8 cellular contexts compared by ENCODE assay signal in genomic region chr2:209423562-209424541, GRCh38. TPM values are rescaled to one million over a fixed set of nuclear protein-coding genes. Genes with fewer than 3 reads are reported as not detected.
DNase-seq lines count a peak whose midpoint lies in the region; ATAC-seq and TF ChIP-seq lines count a peak whose summit lies in the region.

Gene MAP2, plus strand, starts transcription at chr2:209424047. Its CDS starts 229,124 bp downstream, at chr2:209653171.

- H3K4me1 Mint-ChIP-seq in activated naive CD8-positive, alpha-beta T cell treated with anti-CD3 and anti-CD28 coated beads, Interleukin-2, amount 50 U/mL, for 24 hours = peaks cover 8% of the 10 kb centered on the region
- peaks cover 16% of the 10 kb centered on the region for H3K4me1 Mint-ChIP-seq in type B pancreatic cell (ENCODE audit: unreplicated experiment)

- H3K79me2 ChIP-seq in parathyroid adenoma = no peaks in the 10 kb centered on the region

- peak within 1 kb of the TSS; percentile 66 for H3K27ac ChIP-seq in parathyroid adenoma

- peak within 1 kb of the TSS; percentile 79 for H3K4me3 ChIP-seq in parathyroid adenoma (ENCODE audit: low read depth, low read length)

- ATAC-seq in HG02588 (IDR thresholded peaks at IDR 0.05; ENCODE audit: unreplicated experiment) (peak; percentile 99), Right ventricle myocardium superior (ENCODE audit: poor library complexity) (peak; percentile 100)
- peak; percentile 96 for ATAC-seq in activated naive CD8-positive, alpha-beta T cell treated with anti-CD3 and anti-CD28 coated beads, Interleukin-2, amount 50 U/mL, for 24 hours

- no peaks in the 10 kb centered on the region for H3K9me3 Mint-ChIP-seq in activated naive CD8-positive, alpha-beta T cell treated with anti-CD3 and anti-CD28 coated beads, Interleukin-2, amount 50 U/mL, for 24 hours
- H3K9me3 Mint-ChIP-seq in type B pancreatic cell = no peaks in the 10 kb centered on the region

- peak within 1 kb of the TSS; percentile 58 for H3K4me3 Mint-ChIP-seq in activated naive CD8-positive, alpha-beta T cell treated with anti-CD3 and anti-CD28 coated beads, Interleukin-2, amount 50 U/mL, for 24 hours
- peak within 1 kb of the TSS; percentile 87 for H3K4me3 Mint-ChIP-seq in type B pancreatic cell

- H3K4me2 ChIP-seq in parathyroid adenoma (ENCODE audit: low read length) = peak within 1 kb of the TSS; percentile 84

- intact Hi-C loops in Right ventricle myocardium superior (cut with DNase I) = loop anchor here (5.0 to 10.0 kb wide), 2 partner anchors 87 to 141 kb away; no protein-coding TSS in a partner anchor

- CTCF ChIA-PET in GM10248 (lab: Yijun Ruan, JAX) = interaction anchor here (0.5 to 4.1 kb wide), 15 partner anchors 10 to 537 kb away, joined by 3 to 28 read pairs (median 3); no protein-coding TSS in a partner anchor

- H3K27me3 ChIP-seq in parathyroid adenoma (ENCODE audit: control insufficient read depth, insufficient read depth, low read length) = no peaks in the 10 kb centered on the region

- TF ChIP-seq CTCF in GM10248 (IDR thresholded peaks at IDR 0.05; ENCODE audit: control extremely low read depth, extremely low read depth, low read depth, missing control alignments) = peak; percentile 88
- TF ChIP-seq CTCF in parathyroid adenoma (IDR thresholded peaks at IDR 0.05) = peak; percentile 85
- peak; percentile 97 for TF ChIP-seq CTCF in type B pancreatic cell (conservative IDR thresholded peaks at IDR 0.05)

- peak within 1 kb of the TSS; percentile 99 for H2AFZ ChIP-seq in parathyroid adenoma

- peaks cover 8% of the 10 kb centered on the region for H3K4me1 ChIP-seq in parathyroid adenoma

- no peaks in the 10 kb centered on the region for H3K36me3 ChIP-seq in parathyroid adenoma (ENCODE audit: control insufficient read depth, insufficient read depth, low read length)

- peaks cover 43% of the 10 kb centered on the region for H3K27me3 Mint-ChIP-seq in activated naive CD8-positive, alpha-beta T cell treated with anti-CD3 and anti-CD28 coated beads, Interleukin-2, amount 50 U/mL, for 24 hours
- peaks cover 17% of the 10 kb centered on the region for H3K27me3 Mint-ChIP-seq in type B pancreatic cell

- H3K9me3 ChIP-seq in parathyroid adenoma (ENCODE audit: control insufficient read depth, low read length) = no peaks in the 10 kb centered on the region

- POLR2A ChIA-PET in GM10248 (lab: Yijun Ruan, JAX) = no interaction called here

- H3K9ac ChIP-seq in parathyroid adenoma = no peak within 1 kb of the TSS

- H3K36me3 Mint-ChIP-seq in activated naive CD8-positive, alpha-beta T cell treated with anti-CD3 and anti-CD28 coated beads, Interleukin-2, amount 50 U/mL, for 24 hours (ENCODE audit: low read depth) = no peaks in the 10 kb centered on the region
- no peaks in the 10 kb centered on the region for H3K36me3 Mint-ChIP-seq in type B pancreatic cell

- H3K27ac Mint-ChIP-seq in activated naive CD8-positive, alpha-beta T cell treated with anti-CD3 and anti-CD28 coated beads, Interleukin-2, amount 50 U/mL, for 24 hours = no peak within 1 kb of the TSS
- H3K27ac Mint-ChIP-seq in type B pancreatic cell = peak within 1 kb of the TSS; percentile 42

- DNase-seq in GM10248 (ENCODE audit: extremely low spot score) (peak; percentile 88), NAMALWA (ENCODE audit: low spot score) (peak; percentile 90), SKM-1 (lab: John Stamatoyannopoulos, UW; ENCODE audit: unreplicated experiment) (peak; percentile 37), Right ventricle myocardium superior (peak; percentile 87), type B pancreatic cell (ENCODE audit: extremely low spot score, unreplicated experiment) (peak; percentile 93)
- DNase-seq in activated naive CD8-positive, alpha-beta T cell treated with anti-CD3 and anti-CD28 coated beads, Interleukin-2, amount 50 U/mL, for 24 hours = peak; percentile 74

RNA-seq across cellular contexts. Expression of gene MAP2, which starts in this region (rescaled TPM):
- 2.8 TPM for total RNA-seq in Right ventricle myocardium superior
- 18.2 and 37.5 TPM in 2 replicates for total RNA-seq in type B pancreatic cell (ENCODE audit: low replicate concordance)

Comparison
In these comparisons a context has a peak if more than half of its experiments do, and no peak if none do; other contexts are left out.
1. Peak in every context shown above with its lines: DNase-seq, ATAC-seq, H3K4me3 ChIP-seq and H3K27ac ChIP-seq.
2. DNase-seq: peak in every context shown above with its lines; median percentile 93 in type B pancreatic cell; 90 in NAMALWA; 88 in GM10248; 87 in Right ventricle myocardium superior; 74 in activated naive CD8-positive, alpha-beta T cell treated with anti-CD3 and anti-CD28 coated beads, Interleukin-2, amount 50 U/mL, for 24 hours; 37 in SKM-1.